13 cellular contexts compared by ENCODE assay signal in the genomic region with DNA sequence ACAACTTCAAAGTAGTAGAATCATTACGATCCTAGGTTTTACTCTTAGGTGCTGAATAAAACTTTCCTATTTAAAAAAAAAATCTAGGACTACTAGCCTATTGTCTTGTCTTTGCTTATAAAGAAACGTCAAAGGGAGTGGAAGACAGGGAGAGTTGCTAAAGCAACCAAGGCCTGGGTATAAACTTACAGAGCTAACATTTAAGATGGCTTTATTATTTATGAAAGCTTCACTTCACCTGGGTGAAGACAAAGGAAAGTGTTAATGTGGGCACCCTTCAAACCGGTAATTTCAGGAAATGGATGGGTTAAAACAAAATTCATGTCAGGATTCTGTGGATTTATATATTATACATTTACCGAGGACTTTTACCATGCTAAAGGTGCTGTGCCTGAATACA. TPM values are rescaled to one million over a fixed set of nuclear protein-coding genes. Genes with fewer than 3 reads are reported as not detected.
DNase-seq lines count a peak whose midpoint lies in the region; ATAC-seq and TF ChIP-seq lines count a peak whose summit lies in the region.
"Had no signal": no experiment of that assay in that cellular context is flagged by ENCODE, and none has a peak within 500 bp of the region (broad histone marks: within the 10 kb centered on the region; RNA-seq: fewer than 3 reads in every experiment).

No MANE protein-coding gene starts in this region.

- intact Hi-C loops in IMR-90 (cut with micrococcal nuclease), result loop anchor here (5.0 kb wide), 2 partner anchors 45 to 890 kb away; partner anchors contain the start of gene MRM1

- H3K27ac ChIP-seq in IMR-90 (ENCODE audit: insufficient read depth, low read length), result no peak overlapping the region
- H3K27ac ChIP-seq in brain microvascular endothelial cell, result peak overlapping the region; percentile 82
- H3K27ac ChIP-seq in muscle layer of colon (ENCODE audit: low read depth, low read length), result peak overlapping the region; percentile 86

- no peaks in the 10 kb centered on the region for H3K27me3 Mint-ChIP-seq in stimulated activated memory B cell treated with anti-CD40 and anti-IgM and Interleukin-4, amounts not matched to agents 10 μg/mL and 1 μg/mL and 100 μg/mL, for 72 hours

- CTCF ChIA-PET in IMR-90 (lab: Yijun Ruan, JAX), result no interaction called here

- WGBS in IMR-90 (ENCODE audit: extremely low coverage in 2 of 2, insufficient read length in 1 of 2), 2 experiments, result no CpG with 5 or more reads among the region's 4 CpGs

- H2AK9ac ChIP-seq in IMR-90 (replicated peaks; ENCODE audit: low read depth, low read length, poor library complexity), result no peak overlapping the region

- no TSS peak for BruUV-seq in IMR-90 (replicated peaks; lab: Mats Ljungman, UMichigan)

- peaks cover 0 to 43% of the 10 kb centered on the region in 2 experiments; a peak in 2 of 4 replicates for H3K79me1 ChIP-seq in IMR-90 (ENCODE audit: low read depth in 1 of 2, low read length in 2 of 2)

- peak overlapping the region; percentile 58; the same call in 1 of the 2 replicates for H2BK20ac ChIP-seq in IMR-90 (ENCODE audit: low read depth, low read length)

- peaks cover 12% of the 10 kb centered on the region for H3K9me1 ChIP-seq in IMR-90 (ENCODE audit: insufficient read depth, low read length)

- H3K14ac ChIP-seq in IMR-90 (replicated peaks; ENCODE audit: low read depth, low read length), result peak overlapping the region; percentile 58

- POLR2A ChIA-PET in IMR-90 (lab: Charles Lee; ENCODE audit: unreplicated experiment), result no interaction called here

- DNase-seq in AG09309 (ENCODE audit: low read depth) (no peak), IMR-90 (no peak), brain microvascular endothelial cell (no peak), SW480 (ENCODE audit: low spot score) (no peak)
- DNase-seq in effector CD8-positive, alpha-beta T cell (lab: John Stamatoyannopoulos, UW), result no peak
- DNase-seq: head of caudate nucleus; mucosa of descending colon; NCI-H2107; stimulated activated CD4-positive, alpha-beta T cell treated with anti-CD3 and anti-CD28 coated beads, Interleukin-2, amount 100 ng/mL, for 24 hours had no signal

- H4K8ac ChIP-seq in IMR-90 (ENCODE audit: low read depth in 2 of 2, low read length in 2 of 2), result peak overlapping the region in 1 of 2 experiments; percentile 74; a peak in 2 of 4 replicates

- no peak overlapping the region for H3K4me3 Mint-ChIP-seq in stimulated activated memory B cell treated with anti-CD40 and anti-IgM and Interleukin-4, amounts not matched to agents 10 μg/mL and 1 μg/mL and 100 μg/mL, for 72 hours

- H3K27ac Mint-ChIP-seq in stimulated activated memory B cell treated with anti-CD40 and anti-IgM and Interleukin-4, amounts not matched to agents 10 μg/mL and 1 μg/mL and 100 μg/mL, for 72 hours, result no peak overlapping the region

- H3K4me1 ChIP-seq in IMR-90 (ENCODE audit: control insufficient read depth, insufficient read depth, low read length), result peaks cover 17% of the 10 kb centered on the region
- peaks cover 38% of the 10 kb centered on the region for H3K4me1 ChIP-seq in muscle layer of colon (ENCODE audit: insufficient read depth, low read length)

- H3K27me3 ChIP-seq in IMR-90 (ENCODE audit: control insufficient read depth, insufficient read depth, low read length) (no peaks in the 10 kb centered on the region), brain microvascular endothelial cell (replicated peaks) (no peaks in the 10 kb centered on the region), muscle layer of colon (ENCODE audit: control insufficient read depth in 1 of 2, insufficient read depth in 2 of 2, low read length in 2 of 2) (no peaks in the 10 kb centered on the region)

- TF ChIP-seq CTCF in AG09309 (IDR thresholded peaks at IDR 0.05; ENCODE audit: control insufficient read depth, insufficient read depth, low read depth, low read length, missing control alignments), result no peak
- no peak for TF ChIP-seq CTCF in IMR-90 (conservative IDR thresholded peaks at IDR 0.05; ENCODE audit: low read depth, low read length)
- TF ChIP-seq CTCF in brain microvascular endothelial cell (IDR thresholded peaks at IDR 0.05; ENCODE audit: low read depth, low read length, missing control alignments), result no peak

- H3K36me3 ChIP-seq in IMR-90 (ENCODE audit: control insufficient read depth, insufficient read depth, low read length) (no peaks in the 10 kb centered on the region; the same call in 1 of the 2 replicates), brain microvascular endothelial cell (replicated peaks) (no peaks in the 10 kb centered on the region), muscle layer of colon (ENCODE audit: insufficient read depth, low read length) (no peaks in the 10 kb centered on the region)
- H3K36me3 ChIP-seq: thoracic aorta had no signal

- H3K9ac ChIP-seq in IMR-90 (ENCODE audit: low read depth, low read length), result peak overlapping the region; percentile 18; the same call in 1 of the 2 replicates
- H3K9ac ChIP-seq in muscle layer of colon (ENCODE audit: low read length), result no peak overlapping the region

- dilution Hi-C loops in IMR-90 (cut with HindIII; ENCODE audit: low sequenced_read_pairs, unreplicated experiment), result no loop called here

- peak overlapping the region; percentile 85 for H2BK5ac ChIP-seq in IMR-90 (ENCODE audit: low read depth, low read length, poor library complexity, severe bottlenecking)

- H3K36me3 Mint-ChIP-seq in stimulated activated memory B cell treated with anti-CD40 and anti-IgM and Interleukin-4, amounts not matched to agents 10 μg/mL and 1 μg/mL and 100 μg/mL, for 72 hours, result no peaks in the 10 kb centered on the region

- H3K9me3 ChIP-seq in IMR-90 (ENCODE audit: control insufficient read depth, insufficient read depth, low read length) (no peaks in the 10 kb centered on the region), muscle layer of colon (ENCODE audit: low read length) (no peaks in the 10 kb centered on the region)
- H3K9me3 ChIP-seq: mucosa of descending colon, thoracic aorta had no signal

- in situ Hi-C loops in IMR-90 (cut with MboI; ENCODE audit: low sequenced_read_pairs) (no loop called here), brain microvascular endothelial cell (cut with HindIII; ENCODE audit: low pct_ligation_motif_present, low sequenced_read_pairs) (no loop called here)

- H2BK15ac ChIP-seq in IMR-90 (ENCODE audit: low read depth, low read length), result peak overlapping the region; percentile 81; the same call in 2 of the 3 replicates

- peak overlapping the region; percentile 53 for H3K4me3 ChIP-seq in AG09309 (ENCODE audit: control insufficient read depth, low read depth, low read length)
- H3K4me3 ChIP-seq in IMR-90 (ENCODE audit: insufficient read depth, low read depth, low read length), result peak overlapping the region; percentile 95; the same call in 1 of the 2 replicates
- H3K4me3 ChIP-seq in brain microvascular endothelial cell (ENCODE audit: low read depth, low read length), result peak overlapping the region; percentile 77
- H3K4me3 ChIP-seq in muscle layer of colon (ENCODE audit: low read depth in 1 of 2, low read length in 2 of 2), result peak overlapping the region in 1 of 2 donors; percentile 5
- H3K4me3 ChIP-seq: mucosa of descending colon had no signal

- ATAC-seq in IMR-90 (ENCODE audit: low read depth), result no peak
- no peak for ATAC-seq in HG02798 (IDR thresholded peaks at IDR 0.05; ENCODE audit: poor library complexity, unreplicated experiment)
- no peak for ATAC-seq in stimulated activated memory B cell treated with anti-CD40 and anti-IgM and Interleukin-4, amounts not matched to agents 10 μg/mL and 1 μg/mL and 100 μg/mL, for 72 hours
- ATAC-seq: mucosa of descending colon had no signal

- peak overlapping the region; percentile 61; the same call in 1 of the 2 replicates for H3K4me2 ChIP-seq in IMR-90 (ENCODE audit: low read depth, low read length)

- H3K9me3 Mint-ChIP-seq in stimulated activated memory B cell treated with anti-CD40 and anti-IgM and Interleukin-4, amounts not matched to agents 10 μg/mL and 1 μg/mL and 100 μg/mL, for 72 hours, result no peaks in the 10 kb centered on the region

- H3K18ac ChIP-seq in IMR-90 (ENCODE audit: low read depth, low read length), result no peak overlapping the region; the same call in 1 of the 2 replicates

- peak overlapping the region; percentile 37; the same call in 1 of the 2 replicates for H4K91ac ChIP-seq in IMR-90 (ENCODE audit: insufficient read depth, low read depth, low read length)

- no peak overlapping the region for H2AFZ ChIP-seq in IMR-90 (replicated peaks; ENCODE audit: low read length, poor library complexity)

- no peak overlapping the region for H4K5ac ChIP-seq in IMR-90 (ENCODE audit: low read depth, low read length)

- H3K23ac ChIP-seq in IMR-90 (ENCODE audit: low read depth, low read length), result peak overlapping the region; percentile 86

- peak overlapping the region; percentile 62; the same call in 1 of the 2 replicates for H3K4ac ChIP-seq in IMR-90 (ENCODE audit: low read depth, low read length)

- H3K4me1 Mint-ChIP-seq in stimulated activated memory B cell treated with anti-CD40 and anti-IgM and Interleukin-4, amounts not matched to agents 10 μg/mL and 1 μg/mL and 100 μg/mL, for 72 hours, result peaks cover 21% of the 10 kb centered on the region

- H3K56ac ChIP-seq in IMR-90 (ENCODE audit: extremely low read depth, insufficient read depth, low read length), result peak overlapping the region; percentile 41; the same call in 1 of the 2 replicates

- no peak for TF ChIP-seq RAD21 in IMR-90 (IDR thresholded peaks at IDR 0.05; ENCODE audit: low read length)

- H4K20me1 ChIP-seq in IMR-90 (ENCODE audit: insufficient read depth, low read length), result peaks cover 59% of the 10 kb centered on the region

- H2BK120ac ChIP-seq in IMR-90 (ENCODE audit: low read depth, low read length), result peak overlapping the region; percentile 72

- H2AK5ac ChIP-seq in IMR-90 (ENCODE audit: low read depth, low read length), result peak overlapping the region; percentile 68; the same call in 1 of the 2 replicates

- TF ChIP-seq POLR2A in IMR-90 (IDR thresholded peaks at IDR 0.05; ENCODE audit: low read depth, low read length), result no peak

TF ChIP-seq in IMR-90, 13 proteins besides CTCF, POLR2A, EP300 and RAD21:
- TF ChIP-seq MXI1 (IDR thresholded peaks at IDR 0.05; ENCODE audit: borderline replicate concordance, low read depth, low read length) (no peak), CHD1 (IDR thresholded peaks at IDR 0.05; ENCODE audit: low read depth, low read length) (no peak)
- TF ChIP-seq, protein P1, sequence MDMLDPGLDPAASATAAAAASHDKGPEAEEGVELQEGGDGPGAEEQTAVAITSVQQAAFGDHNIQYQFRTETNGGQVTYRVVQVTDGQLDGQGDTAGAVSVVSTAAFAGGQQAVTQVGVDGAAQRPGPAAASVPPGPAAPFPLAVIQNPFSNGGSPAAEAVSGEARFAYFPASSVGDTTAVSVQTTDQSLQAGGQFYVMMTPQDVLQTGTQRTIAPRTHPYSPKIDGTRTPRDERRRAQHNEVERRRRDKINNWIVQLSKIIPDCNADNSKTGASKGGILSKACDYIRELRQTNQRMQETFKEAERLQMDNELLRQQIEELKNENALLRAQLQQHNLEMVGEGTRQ (IDR thresholded peaks at IDR 0.05; ENCODE audit: low read depth, low read length), result no peak

RNA-seq across cellular contexts. Expression of gene DUSP14, which starts 2.5 kb away (rescaled TPM):
- total RNA-seq in IMR-90 (2012; rRNA removed), result 97.5 and 102 TPM in 2 replicates
- 126 and 127 TPM in 2 replicates for polyA plus RNA-seq in IMR-90 (2012; rRNA removed)
- polyA plus RNA-seq in IMR-90 (2012; cell fraction: cytosol; rRNA removed), result 93.8 and 139 TPM in 2 replicates
- polyA plus RNA-seq in IMR-90 (2012; cell fraction: nucleus; rRNA removed; ENCODE audit: low replicate concordance), result 88.2 and 107 TPM in 2 replicates
